Comparison of ENCODE assay signal across 1 cellular context in genomic region chr2:231375994-231376622, GRCh38.
TF ChIP-seq lines count a peak whose summit lies in the region.

No MANE protein-coding gene starts in this region.

TF ChIP-seq in IMR-90, 13 proteins besides CTCF, POLR2A, EP300 and RAD21:
- 0 out of 2 replicates have a peak, but pooled peaks have one; percentile 24 for TF ChIP-seq CEBPB (IDR thresholded peaks at IDR 0.05; ENCODE audit: low read depth, low read length)
